ENCODE assay signal across 19 cellular contexts in genomic region chr17:78495634-78496033, GRCh38.
DNase-seq lines count a peak whose midpoint lies in the region; ATAC-seq, FAIRE-seq and TF ChIP-seq lines count a peak whose summit lies in the region.
"Had no signal": no experiment of that assay in that cellular context is flagged by ENCODE, and none has a peak within 500 bp of the region (broad histone marks: within the 10 kb centered on the region; RNA-seq: fewer than 3 reads in every experiment).

No MANE protein-coding gene starts in this region.

- no peaks in the 10 kb centered on the region for H3K36me3 ChIP-seq in K562 (ENCODE audit: control insufficient read depth, insufficient read depth, low read length)
- H3K36me3 ChIP-seq in kidney (ENCODE audit: control insufficient read depth in 1 of 2, insufficient read depth in 2 of 2, low read length in 2 of 2), result no peaks in the 10 kb centered on the region
- no peaks in the 10 kb centered on the region for H3K36me3 ChIP-seq in heart right ventricle

- WGBS in A549 (ENCODE audit: missing lambda C conversion rate), result 94% methylated on average over 14 of the region's 14 CpGs
- 27% methylated on average over 14 of the region's 14 CpGs for WGBS in K562 (ENCODE audit: insufficient coverage, low coverage, missing lambda C conversion rate)
- WGBS in heart right ventricle, 2 donors, result 88 to 92% methylated on average over 14 of the region's 14 CpGs

- TF ChIP-seq RAD21 in A549 (conservative IDR thresholded peaks at IDR 0.05 in 1 of 2, IDR thresholded peaks at IDR 0.05 in 1 of 2) (no peak), K562 (CRISPR knock-in tag; conservative IDR thresholded peaks at IDR 0.05 in 1 of 2, IDR thresholded peaks at IDR 0.05 in 1 of 2) (no peak)

- H2AFZ ChIP-seq in K562 (ENCODE audit: low read depth, low read length), result no peak overlapping the region

- TF ChIP-seq POLR2A in A549 (IDR thresholded peaks at IDR 0.05; ENCODE audit: low read length) (no peak), K562 (conservative IDR thresholded peaks at IDR 0.05) (no peak)

- no peak for ATAC-seq in A549
- ATAC-seq in K562, result no peak
- no peak for ATAC-seq in GM19324 (IDR thresholded peaks at IDR 0.05; ENCODE audit: low FRiP score, unreplicated experiment)
- ATAC-seq in heart right ventricle, result no peak
- ATAC-seq: GM12878 had no signal

- H3K79me2 ChIP-seq in K562 (ENCODE audit: control insufficient read depth, insufficient read depth, low read length), result no peaks in the 10 kb centered on the region

- intact Hi-C loops in K562 (cut with micrococcal nuclease) (loop anchor here (2.0 to 5.0 kb wide), 3 partner anchors 212 to 475 kb away; no protein-coding TSS in a partner anchor), kidney (cut with DNase I) (no loop called here), heart right ventricle (cut with DNase I) (loop anchor here in 9 of 10 donors (2.0 to 10.0 kb wide), 12 partner anchors 107 to 479 kb away; partner anchors contain the start of gene LGALS3BP (in 1 of the 9))

- H3K4me1 ChIP-seq in A549, result peaks cover 32% of the 10 kb centered on the region
- peaks cover 0 to 16% of the 10 kb centered on the region in 2 experiments; a peak in 2 of 5 replicates for H3K4me1 ChIP-seq in K562 (replicated peaks in 1 of 2; ENCODE audit: control insufficient read depth in 2 of 2, insufficient read depth in 2 of 2, low read length in 2 of 2)
- H3K4me1 ChIP-seq in kidney (ENCODE audit: control insufficient read depth in 1 of 2, insufficient read depth in 1 of 2, low read depth in 1 of 2, low read length in 2 of 2), result no peaks in the 10 kb centered on the region
- H3K4me1 ChIP-seq in heart right ventricle, result peaks cover 0 to 20% (median 5%) of the 10 kb centered on the region in 9 donors

- no peak overlapping the region for H3K4me3 ChIP-seq in A549
- H3K4me3 ChIP-seq in K562, result no peak overlapping the region
- no peak overlapping the region for H3K4me3 ChIP-seq in kidney (ENCODE audit: low read length in 2 of 2)
- H3K4me3 ChIP-seq in heart right ventricle, result no peak overlapping the region
- H3K4me3 ChIP-seq: GM12878 had no signal

- in situ Hi-C loops in K562 (cut with MboI), result no loop called here

- BruUV-seq in K562 (replicated peaks; lab: Mats Ljungman, UMichigan), result no TSS peak

- H3K9me1 ChIP-seq in K562 (ENCODE audit: control insufficient read depth, insufficient read depth, low read length), result no peaks in the 10 kb centered on the region

- peaks cover 12% of the 10 kb centered on the region for H4K20me1 ChIP-seq in K562 (replicated peaks; ENCODE audit: control insufficient read depth, insufficient read depth, low read length)

- H3K27me3 ChIP-seq in K562 (ENCODE audit: control insufficient read depth in 2 of 2, insufficient read depth in 2 of 2, low read length in 2 of 2) (peaks cover 57 to 78% of the 10 kb centered on the region in 2 experiments), heart right ventricle (peaks cover 0 to 8% (median 0%) of the 10 kb centered on the region in 7 donors)

- H3K9ac ChIP-seq in K562 (ENCODE audit: insufficient read depth in 1 of 2, low read depth in 2 of 2, low read length in 2 of 2) (no peak overlapping the region), kidney (ENCODE audit: low read length in 2 of 2) (no peak overlapping the region)

- POLR2A ChIA-PET in A549 (lab: Yijun Ruan, JAX) (no interaction called here), K562 (lab: Yijun Ruan, JAX) (no interaction called here)

- H3K4me2 ChIP-seq in A549 (no peak overlapping the region), K562 (ENCODE audit: insufficient read depth, low read length) (no peak overlapping the region)

- DNase-seq in A549 (ENCODE audit: low read depth in 1 of 2, low spot score in 1 of 2) (no peak), K562 (ENCODE audit: extremely low read depth in 1 of 4, low spot score in 3 of 4) (no peak), kidney (peak; percentile 51), substantia nigra (lab: John Stamatoyannopoulos, UW) (no peak), heart right ventricle (no peak), H4 (ENCODE audit: low spot score) (no peak)
- no peak for DNase-seq in activated CD4-positive, alpha-beta T cell treated with anti-CD3 and anti-CD28 coated beads for 48 hours
- DNase-seq: 8988T; ACHN; CD4-positive, alpha-beta memory T cell; DMS79; HCEC 1CT; HFFc6 had no signal

- no peak for FAIRE-seq in A549 (lab: Jason Lieb, UNC)
- FAIRE-seq in K562 (lab: Jason Lieb, UNC), result no peak
- no peak for FAIRE-seq in kidney (lab: Jason Lieb, UNC)
- FAIRE-seq: GM12878, GM18507, H1 had no signal

- peak overlapping the region in 1 of 2 experiments; percentile 91; a peak in 2 of 6 replicates for H3K27ac ChIP-seq in A549
- H3K27ac ChIP-seq in K562 (ENCODE audit: extremely low read depth, low read depth, low read length), result no peak overlapping the region
- H3K27ac ChIP-seq in kidney (ENCODE audit: low read depth in 2 of 2, low read length in 2 of 2), result no peak overlapping the region
- peak overlapping the region; percentile 89 for H3K27ac ChIP-seq in substantia nigra (ENCODE audit: low read depth, low read length, poor library complexity, severe bottlenecking)
- no peak overlapping the region for H3K27ac ChIP-seq in heart right ventricle
- H3K27ac ChIP-seq: C4-2B, HL-60 had no signal

- H3K9me3 ChIP-seq in A549, result no peaks in the 10 kb centered on the region
- H3K9me3 ChIP-seq in K562 (replicated peaks; ENCODE audit: control insufficient read depth, insufficient read depth, low read depth, low read length), result no peaks in the 10 kb centered on the region
- H3K9me3 ChIP-seq in kidney (ENCODE audit: control insufficient read depth in 1 of 2, low read length in 2 of 2), result no peaks in the 10 kb centered on the region
- H3K9me3 ChIP-seq in heart right ventricle, result no peaks in the 10 kb centered on the region

- no peak for TF ChIP-seq CTCF in A549 (IDR thresholded peaks at IDR 0.05)
- no peak for TF ChIP-seq CTCF in K562 (IDR thresholded peaks at IDR 0.05 in 2 of 3, conservative IDR thresholded peaks at IDR 0.05 in 1 of 3; ENCODE audit: insufficient read depth in 2 of 3, low read depth in 1 of 3, low read length in 3 of 3)
- TF ChIP-seq CTCF in kidney (IDR thresholded peaks at IDR 0.05; ENCODE audit: borderline replicate concordance, extremely low read depth, insufficient read depth), result no peak
- no peak for TF ChIP-seq CTCF in heart right ventricle (IDR thresholded peaks at IDR 0.05)

- CTCF ChIA-PET in A549 (lab: Yijun Ruan, JAX) (interaction anchor here (1.3 to 12.0 kb wide), 7 partner anchors 8 to 288 kb away, joined by 3 to 488 read pairs (median 39); no protein-coding TSS in a partner anchor), K562 (lab: Yijun Ruan, JAX; ENCODE audit: low intra/inter-chr PET ratio) (no interaction called here)

- TF ChIP-seq EP300 in A549 (IDR thresholded peaks at IDR 0.05), result no peak
- TF ChIP-seq EP300 in K562 (IDR thresholded peaks at IDR 0.05; ENCODE audit: low read length), result no peak

TF ChIP-seq in A549, 52 proteins besides CTCF, POLR2A, EP300 and RAD21:
- peak; percentile 64 for TF ChIP-seq MAFK (IDR thresholded peaks at IDR 0.05; ENCODE audit: partially characterized antibody)
- TF ChIP-seq ZNF302 (CRISPR knock-in tag; IDR thresholded peaks at IDR 0.05), result no peak
TF ChIP-seq in A549: peak in this region for 1.

TF ChIP-seq in K562, 482 proteins besides CTCF, POLR2A, EP300 and RAD21:
- TF ChIP-seq ZNF316 (IDR thresholded peaks at IDR 0.05) (peak; percentile 50), SMARCC2 (IDR thresholded peaks at IDR 0.05; ENCODE audit: low read depth) (no peak)
TF ChIP-seq in K562: peak in this region for 1.

Comparison
In these comparisons a context has a peak if more than half of its experiments do, and no peak if none do; other contexts are left out.
1. Of the 35 proteins assayed by ChIP-seq in both K562 and A549: peak only in K562: none; only in A549: MAFK; in both: none; in neither: 34.